In the genomic region with DNA sequence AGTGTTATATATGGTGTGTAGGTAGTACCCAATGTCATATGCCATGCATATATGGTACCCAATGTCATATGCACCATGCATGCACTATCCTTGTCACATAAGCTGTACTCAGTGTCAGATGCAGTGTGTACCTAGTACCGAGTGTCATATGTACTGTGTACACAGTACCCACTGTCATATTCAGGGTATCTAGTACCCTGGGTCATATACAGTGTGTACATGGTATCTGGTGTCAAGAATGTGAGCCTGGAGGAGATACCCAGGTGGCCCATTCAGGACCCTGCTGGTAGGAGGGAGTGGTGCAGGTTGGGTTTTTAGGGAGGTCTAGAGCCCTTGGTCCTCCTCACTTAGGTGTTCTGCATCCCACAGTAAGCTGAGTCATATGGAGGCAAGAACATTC, we compare ENCODE assay signal across 1 cellular context.
TF ChIP-seq lines count a peak whose summit lies in the region.

No MANE protein-coding gene starts in this region.

TF ChIP-seq in H1, 55 proteins besides CTCF, POLR2A, EP300 and RAD21 (continued from another document):
- TF ChIP-seq EGR1 (IDR thresholded peaks at IDR 0.05; ENCODE audit: borderline replicate concordance, low read depth, low read length) (no peak), CREB1 (IDR thresholded peaks at IDR 0.05) (no peak), TBP (IDR thresholded peaks at IDR 0.05; ENCODE audit: low read depth, low read length) (no peak), KDM5A (IDR thresholded peaks at IDR 0.05; ENCODE audit: low read length) (no peak), ATF2 (IDR thresholded peaks at IDR 0.05; ENCODE audit: low read length) (no peak)
